1 cellular context compared by ENCODE assay signal in the genomic region with DNA sequence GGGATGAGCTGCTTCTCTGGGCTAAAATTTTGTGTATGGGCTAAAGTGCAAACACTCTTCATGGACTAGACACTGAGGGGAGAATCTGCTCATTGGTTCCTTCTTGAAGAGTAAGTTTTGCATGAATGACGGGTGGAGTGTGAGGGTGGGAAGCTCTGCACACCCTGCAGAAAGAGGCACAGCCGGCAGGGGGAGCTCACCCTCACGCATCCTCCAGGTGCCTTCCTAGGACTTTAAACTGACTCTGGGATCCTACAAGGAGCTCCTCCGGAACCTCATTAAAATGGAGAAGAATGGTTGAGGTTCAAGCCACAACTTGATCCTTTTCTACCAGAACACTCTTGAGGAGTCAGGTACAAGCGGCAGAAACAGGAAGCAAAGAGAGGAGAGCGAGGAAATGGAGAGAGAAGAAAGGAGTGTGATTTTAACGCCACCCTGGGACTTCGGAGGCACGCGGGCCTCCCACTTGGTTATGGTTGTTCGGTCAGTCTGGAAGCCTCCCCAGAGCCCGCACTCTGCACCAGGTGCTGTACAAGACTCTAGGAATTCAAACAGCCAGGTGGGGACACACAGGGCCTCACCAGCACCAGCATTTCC.
TF ChIP-seq lines count a peak whose summit lies in the region.

No MANE protein-coding gene starts in this region.

TF ChIP-seq in WTC11, 78 proteins besides CTCF, POLR2A, EP300 and RAD21 (continued from another document):
- TF ChIP-seq, protein P1, sequence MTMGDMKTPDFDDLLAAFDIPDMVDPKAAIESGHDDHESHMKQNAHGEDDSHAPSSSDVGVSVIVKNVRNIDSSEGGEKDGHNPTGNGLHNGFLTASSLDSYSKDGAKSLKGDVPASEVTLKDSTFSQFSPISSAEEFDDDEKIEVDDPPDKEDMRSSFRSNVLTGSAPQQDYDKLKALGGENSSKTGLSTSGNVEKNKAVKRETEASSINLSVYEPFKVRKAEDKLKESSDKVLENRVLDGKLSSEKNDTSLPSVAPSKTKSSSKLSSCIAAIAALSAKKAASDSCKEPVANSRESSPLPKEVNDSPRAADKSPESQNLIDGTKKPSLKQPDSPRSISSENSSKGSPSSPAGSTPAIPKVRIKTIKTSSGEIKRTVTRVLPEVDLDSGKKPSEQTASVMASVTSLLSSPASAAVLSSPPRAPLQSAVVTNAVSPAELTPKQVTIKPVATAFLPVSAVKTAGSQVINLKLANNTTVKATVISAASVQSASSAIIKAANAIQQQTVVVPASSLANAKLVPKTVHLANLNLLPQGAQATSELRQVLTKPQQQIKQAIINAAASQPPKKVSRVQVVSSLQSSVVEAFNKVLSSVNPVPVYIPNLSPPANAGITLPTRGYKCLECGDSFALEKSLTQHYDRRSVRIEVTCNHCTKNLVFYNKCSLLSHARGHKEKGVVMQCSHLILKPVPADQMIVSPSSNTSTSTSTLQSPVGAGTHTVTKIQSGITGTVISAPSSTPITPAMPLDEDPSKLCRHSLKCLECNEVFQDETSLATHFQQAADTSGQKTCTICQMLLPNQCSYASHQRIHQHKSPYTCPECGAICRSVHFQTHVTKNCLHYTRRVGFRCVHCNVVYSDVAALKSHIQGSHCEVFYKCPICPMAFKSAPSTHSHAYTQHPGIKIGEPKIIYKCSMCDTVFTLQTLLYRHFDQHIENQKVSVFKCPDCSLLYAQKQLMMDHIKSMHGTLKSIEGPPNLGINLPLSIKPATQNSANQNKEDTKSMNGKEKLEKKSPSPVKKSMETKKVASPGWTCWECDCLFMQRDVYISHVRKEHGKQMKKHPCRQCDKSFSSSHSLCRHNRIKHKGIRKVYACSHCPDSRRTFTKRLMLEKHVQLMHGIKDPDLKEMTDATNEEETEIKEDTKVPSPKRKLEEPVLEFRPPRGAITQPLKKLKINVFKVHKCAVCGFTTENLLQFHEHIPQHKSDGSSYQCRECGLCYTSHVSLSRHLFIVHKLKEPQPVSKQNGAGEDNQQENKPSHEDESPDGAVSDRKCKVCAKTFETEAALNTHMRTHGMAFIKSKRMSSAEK (CRISPR knock-in tag; IDR thresholded peaks at IDR 0.05; ENCODE audit: borderline replicate concordance), result no peak
- TF ChIP-seq, protein P2, sequence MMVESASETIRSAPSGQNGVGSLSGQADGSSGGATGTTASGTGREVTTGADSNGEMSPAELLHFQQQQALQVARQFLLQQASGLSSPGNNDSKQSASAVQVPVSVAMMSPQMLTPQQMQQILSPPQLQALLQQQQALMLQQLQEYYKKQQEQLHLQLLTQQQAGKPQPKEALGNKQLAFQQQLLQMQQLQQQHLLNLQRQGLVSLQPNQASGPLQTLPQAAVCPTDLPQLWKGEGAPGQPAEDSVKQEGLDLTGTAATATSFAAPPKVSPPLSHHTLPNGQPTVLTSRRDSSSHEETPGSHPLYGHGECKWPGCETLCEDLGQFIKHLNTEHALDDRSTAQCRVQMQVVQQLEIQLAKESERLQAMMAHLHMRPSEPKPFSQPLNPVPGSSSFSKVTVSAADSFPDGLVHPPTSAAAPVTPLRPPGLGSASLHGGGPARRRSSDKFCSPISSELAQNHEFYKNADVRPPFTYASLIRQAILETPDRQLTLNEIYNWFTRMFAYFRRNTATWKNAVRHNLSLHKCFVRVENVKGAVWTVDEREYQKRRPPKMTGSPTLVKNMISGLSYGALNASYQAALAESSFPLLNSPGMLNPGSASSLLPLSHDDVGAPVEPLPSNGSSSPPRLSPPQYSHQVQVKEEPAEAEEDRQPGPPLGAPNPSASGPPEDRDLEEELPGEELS (CRISPR knock-in tag; IDR thresholded peaks at IDR 0.05), result no peak
- no peak for TF ChIP-seq GTF2I (CRISPR knock-in tag; conservative IDR thresholded peaks at IDR 0.05)
TF ChIP-seq in WTC11: peak in this region for 0.
